ENCODE assay signal across 35 cellular contexts in the genomic region with DNA sequence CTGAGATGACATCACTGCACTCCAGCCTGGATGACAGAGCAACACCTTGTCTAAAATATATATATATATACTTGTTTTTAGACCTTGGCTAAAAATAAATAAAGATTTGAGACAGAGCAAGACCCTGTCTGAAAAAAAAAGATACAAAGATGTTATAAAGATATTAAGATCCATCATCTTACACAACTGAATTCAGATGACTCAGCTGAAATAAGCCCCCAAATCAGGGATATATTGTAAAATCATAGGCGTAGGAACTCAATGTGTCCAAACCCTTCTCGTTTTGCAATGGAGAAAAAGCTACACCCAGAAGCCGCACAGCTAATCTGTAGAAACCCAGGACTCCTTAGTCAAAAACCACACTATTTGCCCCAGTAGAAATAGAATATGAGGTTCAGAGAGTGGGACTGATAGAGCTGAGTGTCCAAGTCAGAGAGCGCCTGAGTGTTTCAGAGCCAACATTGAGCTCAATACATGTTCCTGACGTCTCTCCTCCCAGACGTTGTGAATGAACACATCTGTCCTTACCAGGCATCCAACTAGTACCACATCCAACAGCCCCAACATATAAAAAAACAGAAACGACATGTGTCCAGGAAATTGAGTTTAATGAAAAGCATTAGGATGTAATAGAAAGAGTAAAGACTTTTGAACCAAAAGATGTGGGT.
"Had no signal": no experiment of that assay in that cellular context is flagged by ENCODE, and none has a peak within 500 bp of the region (broad histone marks: within the 10 kb centered on the region; RNA-seq: fewer than 3 reads in every experiment).

No MANE protein-coding gene starts in this region.

- FAIRE-seq: astrocyte, TTC549 had no signal

- H3K27ac ChIP-seq: adrenal gland, body of pancreas, brain microvascular endothelial cell, breast epithelium, VCaP had no signal

- H3K9me3 ChIP-seq: adrenal gland, body of pancreas, breast epithelium had no signal

- ATAC-seq: activated CD8-positive, alpha-beta T cell treated with anti-CD3 and anti-CD28 coated beads for 36 hours; activated naive CD4-positive, alpha-beta T cell treated with anti-CD3 and anti-CD28 coated beads, Interleukin-2, amount 50 U/mL, for 72 hours; activated T-cell treated with anti-CD3 and anti-CD28 coated beads, Interleukin-2, amount 50 U/mL, for 4 hours; activated T-cell treated with anti-CD3 and anti-CD28 coated beads, Interleukin-2, amount 50 U/mL, for 72 hours; activated T-helper 17 cell treated with anti-CD3 and anti-CD28 coated beads, Interleukin-2, amount 50 U/mL, for 72 hours; body of pancreas had no signal

- H3K36me3 ChIP-seq: adrenal gland, brain microvascular endothelial cell, breast epithelium had no signal

- H3K4me3 ChIP-seq: adrenal gland, body of pancreas, breast epithelium had no signal

- H3K27me3 ChIP-seq: adrenal gland, body of pancreas, breast epithelium had no signal

- H3K4me1 ChIP-seq: body of pancreas, breast epithelium had no signal

- DNase-seq: activated B cell treated with CpG ODN at 0.5 μM for 24 hours; activated CD4-positive, alpha-beta memory T cell treated with anti-CD3 and anti-CD28 coated beads for 36 hours; activated CD4-positive, alpha-beta T cell treated with anti-CD3 and anti-CD28 coated beads for 4 hours; activated CD4-positive, alpha-beta T cell treated with anti-CD3 and anti-CD28 coated beads, Interleukin-2, amount 10 ng/mL, durations not matched to agents 24 days and 14 days; activated CD4-positive, alpha-beta T cell treated with anti-CD3 and anti-CD28 coated beads, Interleukin-2, amount 50 U/mL, for 1 hour; activated CD4-positive, alpha-beta T cell treated with anti-CD3 and anti-CD28 coated beads, Interleukin-2, amount 50 U/mL, for 4 hours; activated CD4-positive, CD25-positive, alpha-beta regulatory T cell treated with anti-CD3 and anti-CD28 coated beads, Interleukin-2, amount 50 U/mL, for 72 hours; activated CD8-positive, alpha-beta memory T cell treated with anti-CD3 and anti-CD28 coated beads, Interleukin-2, amount 50 U/mL, for 4 hours; activated CD8-positive, alpha-beta T cell treated with anti-CD3 and anti-CD28 coated beads for 36 hours; activated effector memory CD4-positive, alpha-beta T cell treated with anti-CD3 and anti-CD28 coated beads, Interleukin-2, amount 50 U/mL, for 16 hours; activated gamma-delta T cell treated with Interleukin-2 at 50 U/mL for 16 hours; activated naive CD4-positive, alpha-beta T cell; activated naive CD4-positive, alpha-beta T cell treated with anti-CD3 and anti-CD28 coated beads for 36 hours; activated naive CD4-positive, alpha-beta T cell treated with anti-CD3 and anti-CD28 coated beads, Interleukin-2, amount 50 U/mL, for 16 hours; activated naive CD8-positive, alpha-beta T cell treated with anti-CD3 and anti-CD28 coated beads for 36 hours; activated T-cell treated with anti-CD3 and anti-CD28 coated beads for 4 hours; activated T-cell treated with anti-CD3 and anti-CD28 coated beads, Interleukin-2, amount 50 U/mL, for 1 hour; activated T-cell treated with anti-CD3 and anti-CD28 coated beads, Interleukin-2, amount 50 U/mL, for 4 hours; activated T-cell treated with anti-CD3 and anti-CD28 coated beads, Interleukin-2, amount 50 U/mL, for 72 hours; adrenal gland; amniotic stem cell; aorta; body of pancreas; brain microvascular endothelial cell; caudate nucleus; cerebellar nuclear complex; T-helper 1 cell; T-helper 2 cell; T-helper 9 cell had no signal
